ENCODE assay signal across 1 cellular context in genomic region chr17:19507673-19508326, GRCh38.
TF ChIP-seq lines count a peak whose summit lies in the region.

No MANE protein-coding gene starts in this region.

TF ChIP-seq in HEK293, 187 proteins besides CTCF, POLR2A, EP300 and RAD21 (continued from another document and continues in another):
- TF ChIP-seq ZNF26 (tag by site-specific recombination; IDR thresholded peaks at IDR 0.05) (no peak), ZNF18 (tag by site-specific recombination; IDR thresholded peaks at IDR 0.05) (peak; percentile 92), ZNF776 (tag by site-specific recombination; IDR thresholded peaks at IDR 0.05; ENCODE audit: borderline replicate concordance) (no peak), ZNF768 (tag by site-specific recombination; IDR thresholded peaks at IDR 0.05) (no peak), ZNF311 (tag by site-specific recombination; IDR thresholded peaks at IDR 0.05; ENCODE audit: borderline replicate concordance) (no peak), ZNF658 (tag by site-specific recombination; IDR thresholded peaks at IDR 0.05) (no peak), ZNF610 (tag by site-specific recombination; IDR thresholded peaks at IDR 0.05; ENCODE audit: borderline replicate concordance) (peak; percentile 77; the same call in 1 of the 2 replicates), ZNF785 (tag by site-specific recombination; IDR thresholded peaks at IDR 0.05) (no peak), ZNF76 (tag by site-specific recombination; IDR thresholded peaks at IDR 0.05; ENCODE audit: borderline replicate concordance, low read depth) (peak; percentile 95), ZBTB11 (tag by site-specific recombination; conservative IDR thresholded peaks at IDR 0.05; ENCODE audit: low read depth) (no peak), ZNF626 (tag by site-specific recombination; IDR thresholded peaks at IDR 0.05) (no peak), ZNF692 (tag by site-specific recombination; IDR thresholded peaks at IDR 0.05) (peak; percentile 82), GFI1B (tag by site-specific recombination; IDR thresholded peaks at IDR 0.05) (peak; percentile 61; the same call in 1 of the 2 replicates), ZNF624 (tag by site-specific recombination; IDR thresholded peaks at IDR 0.05) (no peak; the same call in 1 of the 2 replicates), ZNF132 (tag by site-specific recombination; IDR thresholded peaks at IDR 0.05; ENCODE audit: borderline replicate concordance) (no peak), ZNF645 (tag by site-specific recombination; IDR thresholded peaks at IDR 0.05) (no peak), BCL11B (tag by site-specific recombination; IDR thresholded peaks at IDR 0.05; ENCODE audit: low read depth) (no peak; the same call in 1 of the 2 replicates), ZNF549 (tag by site-specific recombination; IDR thresholded peaks at IDR 0.05) (no peak), ZEB2 (tag by site-specific recombination; IDR thresholded peaks at IDR 0.05) (peak; percentile 86), SP7 (tag by site-specific recombination; IDR thresholded peaks at IDR 0.05) (peak; percentile 92), ZNF518A (tag by site-specific recombination; conservative IDR thresholded peaks at IDR 0.05; ENCODE audit: low read depth) (no peak), ZNF214 (tag by site-specific recombination; IDR thresholded peaks at IDR 0.05; ENCODE audit: borderline replicate concordance) (no peak), PATZ1 (tag by site-specific recombination; IDR thresholded peaks at IDR 0.05) (peak; percentile 91), KLF10 (tag by site-specific recombination; IDR thresholded peaks at IDR 0.05) (peak; percentile 89), ZSCAN5A (tag by site-specific recombination; IDR thresholded peaks at IDR 0.05) (no peak), ZSCAN4 (tag by site-specific recombination; IDR thresholded peaks at IDR 0.05) (peak; percentile 61; the same call in 1 of the 2 replicates), ZNF184 (tag by site-specific recombination; IDR thresholded peaks at IDR 0.05) (peak; percentile 59; the same call in 1 of the 2 replicates), ZBTB10 (tag by site-specific recombination; IDR thresholded peaks at IDR 0.05) (peak; percentile 84; the same call in 1 of the 2 replicates), ZNF501 (tag by site-specific recombination; IDR thresholded peaks at IDR 0.05) (peak; percentile 66), ZNF155 (tag by site-specific recombination; IDR thresholded peaks at IDR 0.05) (no peak)
